Comparison of ENCODE assay signal across 1 cellular context in genomic region chr4:85127653-85128052, GRCh38.
TF ChIP-seq lines count a peak whose summit lies in the region.

No MANE protein-coding gene starts in this region.

TF ChIP-seq in HepG2, 621 proteins besides CTCF, POLR2A, EP300 and RAD21 (continued from another document and continues in another):
- TF ChIP-seq NFIB (CRISPR knock-in tag; IDR thresholded peaks at IDR 0.05; ENCODE audit: borderline replicate concordance) (no peak), NFYC (CRISPR knock-in tag; IDR thresholded peaks at IDR 0.05) (0 out of 2 replicates have a peak, but pooled peaks have one; percentile 15), HOXA7 (CRISPR knock-in tag; IDR thresholded peaks at IDR 0.05) (no peak), HOXA5 (CRISPR knock-in tag; IDR thresholded peaks at IDR 0.05) (no peak), ETV6 (CRISPR knock-in tag; conservative IDR thresholded peaks at IDR 0.05) (no peak), NFKBIZ (CRISPR knock-in tag; IDR thresholded peaks at IDR 0.05) (no peak), ZBTB14 (CRISPR knock-in tag; IDR thresholded peaks at IDR 0.05) (no peak), MIXL1 (CRISPR knock-in tag; IDR thresholded peaks at IDR 0.05) (no peak), ZNF784 (CRISPR knock-in tag; IDR thresholded peaks at IDR 0.05; ENCODE audit: borderline replicate concordance) (no peak), ZNF687 (CRISPR knock-in tag; IDR thresholded peaks at IDR 0.05) (peak; percentile 23), SRSF4 (IDR thresholded peaks at IDR 0.05; ENCODE audit: low read depth, low read length, poor library complexity, severe bottlenecking) (no peak), ZNF710 (CRISPR knock-in tag; IDR thresholded peaks at IDR 0.05; ENCODE audit: borderline replicate concordance) (no peak), MXD3 (CRISPR knock-in tag; IDR thresholded peaks at IDR 0.05) (no peak), ZBTB2 (CRISPR knock-in tag; IDR thresholded peaks at IDR 0.05; ENCODE audit: low read depth) (no peak), CBX2 (IDR thresholded peaks at IDR 0.05; ENCODE audit: low read depth, low read length) (no peak), CBX2 (CRISPR knock-in tag; IDR thresholded peaks at IDR 0.05; ENCODE audit: low read depth) (no peak), ZNF317 (CRISPR knock-in tag; IDR thresholded peaks at IDR 0.05) (no peak), ZNF275 (CRISPR knock-in tag; IDR thresholded peaks at IDR 0.05; ENCODE audit: borderline replicate concordance) (no peak), JUND (CRISPR knock-in tag; IDR thresholded peaks at IDR 0.05) (no peak), GPBP1L1 (CRISPR knock-in tag; IDR thresholded peaks at IDR 0.05) (no peak), ZNF652 (CRISPR knock-in tag; IDR thresholded peaks at IDR 0.05; ENCODE audit: borderline replicate concordance, low read depth) (0 out of 2 replicates have a peak, but pooled peaks have one; percentile 46), ZKSCAN1 (IDR thresholded peaks at IDR 0.05; ENCODE audit: low read length) (no peak), SCMH1 (CRISPR knock-in tag; IDR thresholded peaks at IDR 0.05; ENCODE audit: borderline replicate concordance) (no peak), POLR2G (IDR thresholded peaks at IDR 0.05; ENCODE audit: low read depth, low read length) (no peak), BRCA1 (CRISPR knock-in tag; IDR thresholded peaks at IDR 0.05) (no peak), ZNF704 (CRISPR knock-in tag; IDR thresholded peaks at IDR 0.05; ENCODE audit: borderline replicate concordance) (no peak), RNF2 (conservative IDR thresholded peaks at IDR 0.05; ENCODE audit: low read depth) (no peak), ZNF816 (CRISPR knock-in tag; IDR thresholded peaks at IDR 0.05; ENCODE audit: borderline replicate concordance) (no peak), IKZF5 (CRISPR knock-in tag; IDR thresholded peaks at IDR 0.05) (no peak), ZC3H13 (CRISPR knock-in tag; IDR thresholded peaks at IDR 0.05) (no peak), ZNF34 (CRISPR knock-in tag; IDR thresholded peaks at IDR 0.05; ENCODE audit: borderline replicate concordance) (no peak), ZFP36L2 (CRISPR knock-in tag; IDR thresholded peaks at IDR 0.05) (no peak), ZKSCAN8 (CRISPR knock-in tag; IDR thresholded peaks at IDR 0.05; ENCODE audit: borderline replicate concordance) (no peak), ZNF230 (CRISPR knock-in tag; IDR thresholded peaks at IDR 0.05) (no peak), ZNF644 (CRISPR knock-in tag; IDR thresholded peaks at IDR 0.05; ENCODE audit: low read depth) (peak; percentile 44; the same call in 1 of the 2 replicates), NR2F6 (IDR thresholded peaks at IDR 0.05) (no peak), NR2F6 (CRISPR knock-in tag; IDR thresholded peaks at IDR 0.05) (no peak), ZFY (CRISPR knock-in tag; IDR thresholded peaks at IDR 0.05) (peak; percentile 46; the same call in 1 of the 2 replicates), ELF3 (CRISPR knock-in tag; IDR thresholded peaks at IDR 0.05) (no peak), KAT7 (CRISPR knock-in tag; IDR thresholded peaks at IDR 0.05; ENCODE audit: borderline replicate concordance) (no peak), MIER3 (CRISPR knock-in tag; IDR thresholded peaks at IDR 0.05; ENCODE audit: borderline replicate concordance) (no peak), PTBP1 (IDR thresholded peaks at IDR 0.05; ENCODE audit: low read depth, low read length, poor library complexity, severe bottlenecking) (peak; percentile 46), HOXA3 (CRISPR knock-in tag; IDR thresholded peaks at IDR 0.05) (no peak), ZNF12 (CRISPR knock-in tag; IDR thresholded peaks at IDR 0.05) (no peak), KAT8 (CRISPR knock-in tag; IDR thresholded peaks at IDR 0.05) (no peak), ZC3H4 (CRISPR knock-in tag; IDR thresholded peaks at IDR 0.05; ENCODE audit: borderline replicate concordance) (no peak), CCDC6 (CRISPR knock-in tag; IDR thresholded peaks at IDR 0.05) (no peak), ZSCAN29 (CRISPR knock-in tag; conservative IDR thresholded peaks at IDR 0.05) (no peak), SOX6 (IDR thresholded peaks at IDR 0.05) (no peak), SOX6 (CRISPR knock-in tag; IDR thresholded peaks at IDR 0.05) (no peak), ZSCAN9 (CRISPR knock-in tag; IDR thresholded peaks at IDR 0.05; ENCODE audit: borderline replicate concordance) (no peak), KLF6 (CRISPR knock-in tag; IDR thresholded peaks at IDR 0.05) (no peak), ARID2 (CRISPR knock-in tag; IDR thresholded peaks at IDR 0.05; ENCODE audit: borderline replicate concordance) (no peak), ZFP37 (CRISPR knock-in tag; IDR thresholded peaks at IDR 0.05; ENCODE audit: borderline replicate concordance) (no peak), ETS1 (CRISPR knock-in tag; IDR thresholded peaks at IDR 0.05) (no peak), ZNF7 (CRISPR knock-in tag; IDR thresholded peaks at IDR 0.05) (no peak)
